Comparison of ENCODE assay signal across 1 cellular context in the genomic region with DNA sequence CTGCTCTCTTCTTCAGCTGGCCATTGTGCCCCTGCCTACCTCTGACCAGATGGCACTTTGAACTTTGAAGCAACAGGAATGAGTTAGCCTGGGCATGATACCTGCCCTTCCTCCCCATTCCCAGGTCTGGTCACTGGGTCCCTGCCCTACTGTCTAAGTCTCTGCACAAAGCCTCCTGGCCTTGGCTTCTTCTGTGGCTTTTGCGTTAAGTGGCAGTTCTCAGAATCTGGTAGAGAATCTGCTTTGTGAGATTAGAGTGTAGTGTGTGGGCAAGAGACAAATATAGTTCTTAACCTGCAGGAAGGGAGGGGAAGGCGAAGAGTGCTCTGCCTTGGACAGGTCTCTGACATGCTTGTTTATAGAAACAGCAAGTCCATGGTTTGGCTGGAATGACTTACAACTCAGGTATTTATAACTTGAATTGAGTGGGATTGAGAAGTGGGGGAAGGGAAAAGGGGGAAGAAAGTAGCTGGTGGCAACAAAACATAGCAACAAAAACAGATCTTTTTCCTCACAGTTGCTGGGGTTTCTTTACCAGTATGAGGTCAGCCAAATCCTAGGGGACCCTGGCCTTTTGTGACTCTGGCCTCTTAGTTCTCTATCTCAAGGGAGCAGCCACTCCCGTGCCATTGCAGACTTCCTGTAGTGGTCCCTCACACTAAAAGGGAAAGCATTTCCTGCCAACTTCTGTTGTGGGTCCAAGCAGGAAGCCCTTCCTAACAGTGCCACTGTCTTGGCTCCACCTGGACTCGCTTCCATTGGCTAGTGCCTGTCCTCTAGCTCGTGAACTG.
TF ChIP-seq lines count a peak whose summit lies in the region.

No MANE protein-coding gene starts in this region.

TF ChIP-seq in GM23338, 12 proteins besides CTCF, POLR2A, EP300 and RAD21 (continued from another document):
- TF ChIP-seq, protein P1, sequence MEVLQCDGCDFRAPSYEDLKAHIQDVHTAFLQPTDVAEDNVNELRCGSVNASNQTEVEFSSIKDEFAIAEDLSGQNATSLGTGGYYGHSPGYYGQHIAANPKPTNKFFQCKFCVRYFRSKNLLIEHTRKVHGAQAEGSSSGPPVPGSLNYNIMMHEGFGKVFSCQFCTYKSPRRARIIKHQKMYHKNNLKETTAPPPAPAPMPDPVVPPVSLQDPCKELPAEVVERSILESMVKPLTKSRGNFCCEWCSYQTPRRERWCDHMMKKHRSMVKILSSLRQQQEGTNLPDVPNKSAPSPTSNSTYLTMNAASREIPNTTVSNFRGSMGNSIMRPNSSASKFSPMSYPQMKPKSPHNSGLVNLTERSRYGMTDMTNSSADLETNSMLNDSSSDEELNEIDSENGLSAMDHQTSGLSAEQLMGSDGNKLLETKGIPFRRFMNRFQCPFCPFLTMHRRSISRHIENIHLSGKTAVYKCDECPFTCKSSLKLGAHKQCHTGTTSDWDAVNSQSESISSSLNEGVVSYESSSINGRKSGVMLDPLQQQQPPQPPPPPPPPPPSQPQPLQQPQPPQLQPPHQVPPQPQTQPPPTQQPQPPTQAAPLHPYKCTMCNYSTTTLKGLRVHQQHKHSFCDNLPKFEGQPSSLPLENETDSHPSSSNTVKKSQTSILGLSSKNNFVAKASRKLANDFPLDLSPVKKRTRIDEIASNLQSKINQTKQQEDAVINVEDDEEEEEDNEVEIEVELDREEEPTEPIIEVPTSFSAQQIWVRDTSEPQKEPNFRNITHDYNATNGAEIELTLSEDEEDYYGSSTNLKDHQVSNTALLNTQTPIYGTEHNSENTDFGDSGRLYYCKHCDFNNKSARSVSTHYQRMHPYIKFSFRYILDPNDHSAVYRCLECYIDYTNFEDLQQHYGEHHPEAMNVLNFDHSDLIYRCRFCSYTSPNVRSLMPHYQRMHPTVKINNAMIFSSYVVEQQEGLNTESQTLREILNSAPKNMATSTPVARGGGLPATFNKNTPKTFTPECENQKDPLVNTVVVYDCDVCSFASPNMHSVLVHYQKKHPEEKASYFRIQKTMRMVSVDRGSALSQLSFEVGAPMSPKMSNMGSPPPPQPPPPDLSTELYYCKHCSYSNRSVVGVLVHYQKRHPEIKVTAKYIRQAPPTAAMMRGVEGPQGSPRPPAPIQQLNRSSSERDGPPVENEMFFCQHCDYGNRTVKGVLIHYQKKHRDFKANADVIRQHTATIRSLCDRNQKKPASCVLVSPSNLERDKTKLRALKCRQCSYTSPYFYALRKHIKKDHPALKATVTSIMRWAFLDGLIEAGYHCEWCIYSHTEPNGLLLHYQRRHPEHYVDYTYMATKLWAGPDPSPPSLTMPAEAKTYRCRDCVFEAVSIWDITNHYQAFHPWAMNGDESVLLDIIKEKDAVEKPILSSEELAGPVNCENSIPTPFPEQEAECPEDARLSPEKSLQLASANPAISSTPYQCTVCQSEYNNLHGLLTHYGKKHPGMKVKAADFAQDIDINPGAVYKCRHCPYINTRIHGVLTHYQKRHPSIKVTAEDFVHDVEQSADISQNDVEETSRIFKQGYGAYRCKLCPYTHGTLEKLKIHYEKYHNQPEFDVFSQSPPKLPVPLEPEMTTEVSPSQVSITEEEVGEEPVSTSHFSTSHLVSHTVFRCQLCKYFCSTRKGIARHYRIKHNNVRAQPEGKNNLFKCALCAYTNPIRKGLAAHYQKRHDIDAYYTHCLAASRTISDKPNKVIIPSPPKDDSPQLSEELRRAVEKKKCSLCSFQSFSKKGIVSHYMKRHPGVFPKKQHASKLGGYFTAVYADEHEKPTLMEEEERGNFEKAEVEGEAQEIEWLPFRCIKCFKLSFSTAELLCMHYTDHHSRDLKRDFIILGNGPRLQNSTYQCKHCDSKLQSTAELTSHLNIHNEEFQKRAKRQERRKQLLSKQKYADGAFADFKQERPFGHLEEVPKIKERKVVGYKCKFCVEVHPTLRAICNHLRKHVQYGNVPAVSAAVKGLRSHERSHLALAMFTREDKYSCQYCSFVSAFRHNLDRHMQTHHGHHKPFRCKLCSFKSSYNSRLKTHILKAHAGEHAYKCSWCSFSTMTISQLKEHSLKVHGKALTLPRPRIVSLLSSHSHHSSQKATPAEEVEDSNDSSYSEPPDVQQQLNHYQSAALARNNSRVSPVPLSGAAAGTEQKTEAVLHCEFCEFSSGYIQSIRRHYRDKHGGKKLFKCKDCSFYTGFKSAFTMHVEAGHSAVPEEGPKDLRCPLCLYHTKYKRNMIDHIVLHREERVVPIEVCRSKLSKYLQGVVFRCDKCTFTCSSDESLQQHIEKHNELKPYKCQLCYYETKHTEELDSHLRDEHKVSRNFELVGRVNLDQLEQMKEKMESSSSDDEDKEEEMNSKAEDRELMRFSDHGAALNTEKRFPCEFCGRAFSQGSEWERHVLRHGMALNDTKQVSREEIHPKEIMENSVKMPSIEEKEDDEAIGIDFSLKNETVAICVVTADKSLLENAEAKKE (CRISPR knock-in tag; IDR thresholded peaks at IDR 0.05), result no peak
- no peak for TF ChIP-seq JUNB (IDR thresholded peaks at IDR 0.05; ENCODE audit: unreplicated experiment)
